ENCODE assay signal across 9 cellular contexts in genomic region chr4:3013839-3014350, GRCh38. TPM values are rescaled to one million over a fixed set of nuclear protein-coding genes. Genes with fewer than 3 reads are reported as not detected.
DNase-seq lines count a peak whose midpoint lies in the region; ATAC-seq, FAIRE-seq and TF ChIP-seq lines count a peak whose summit lies in the region.
"Had no signal": no experiment of that assay in that cellular context is flagged by ENCODE, and none has a peak within 500 bp of the region (broad histone marks: within the 10 kb centered on the region; RNA-seq: fewer than 3 reads in every experiment).

No MANE protein-coding gene starts in this region.

- 11% methylated on average over 8 of the region's 8 CpGs for WGBS in HepG2 (ENCODE audit: low lambda C conversion rate)
- 87 to 89% methylated on average over 8 of the region's 8 CpGs for WGBS in GM23248 (ENCODE audit: low coverage in 1 of 2, low lambda C conversion rate in 2 of 2, missing lambda C conversion rate in 2 of 2), 2 experiments

- H3K36me3 ChIP-seq in HepG2 (replicated peaks in 1 of 2; ENCODE audit: control insufficient read depth in 1 of 2, insufficient read depth in 2 of 2, low read length in 2 of 2) (no peaks in the 10 kb centered on the region), GM23248 (ENCODE audit: low read depth) (no peaks in the 10 kb centered on the region)

- DNase-seq in GM13977 (ENCODE audit: low spot score) (peak; percentile 71), HepG2 (ENCODE audit: low spot score) (peak; percentile 23), GM23248 (no peak), hippocampal formation (lab: John Stamatoyannopoulos, UW) (no peak)
- DNase-seq in activated effector memory CD4-positive, alpha-beta T cell treated with Interleukin-2 at 50 U/mL for 16 hours, result no peak
- DNase-seq: KG1, NCI-H524 had no signal

- intact Hi-C loops in HepG2 (cut with micrococcal nuclease; ENCODE audit: unreplicated experiment), result no loop called here

- TF ChIP-seq CTCF in GM13977 (IDR thresholded peaks at IDR 0.05; ENCODE audit: extremely low read depth, insufficient read depth, missing control alignments) (no peak), HepG2 (CRISPR knock-in tag; IDR thresholded peaks at IDR 0.05) (no peak)

- CTCF ChIA-PET in HepG2 (lab: Yijun Ruan, JAX; ENCODE audit: low intra/inter-chr PET ratio, low total read pairs), result no interaction called here

- H3K79me2 ChIP-seq in HepG2 (ENCODE audit: insufficient read depth, low read length), result no peaks in the 10 kb centered on the region
- no peaks in the 10 kb centered on the region for H3K79me2 ChIP-seq in GM23248 (ENCODE audit: insufficient read depth)

- H3K4me2 ChIP-seq in HepG2 (ENCODE audit: low read depth, low read length) (0 out of 2 replicates have a peak overlapping the region, but pooled peaks have one; percentile 2), GM23248 (ENCODE audit: unreplicated experiment) (no peak overlapping the region)

- no peak for FAIRE-seq in HepG2 (lab: Jason Lieb, UNC)

- ATAC-seq in GM18907 (IDR thresholded peaks at IDR 0.05; ENCODE audit: unreplicated experiment), result peak; percentile 54
- ATAC-seq in HG02885 (IDR thresholded peaks at IDR 0.05; ENCODE audit: poor library complexity, unreplicated experiment), result peak; percentile 74
- ATAC-seq in HepG2, result peak; percentile 47

- TF ChIP-seq EP300 in HepG2 (IDR thresholded peaks at IDR 0.05; ENCODE audit: low read depth in 2 of 2, low read length in 2 of 2), result no peak
- TF ChIP-seq EP300 in HepG2 (CRISPR knock-in tag; IDR thresholded peaks at IDR 0.05; ENCODE audit: borderline replicate concordance), result no peak

- no peaks in the 10 kb centered on the region for H3K9me2 ChIP-seq in GM23248 (ENCODE audit: insufficient read depth)

- no peaks in the 10 kb centered on the region for H3K9me3 ChIP-seq in HepG2 (ENCODE audit: low read length)
- H3K9me3 ChIP-seq in GM23248 (ENCODE audit: low read depth), result no peaks in the 10 kb centered on the region

- no peak overlapping the region for H3K27ac ChIP-seq in HepG2 (ENCODE audit: extremely low read length, insufficient read depth, low read length)
- H3K27ac ChIP-seq in GM23248, result no peak overlapping the region

- no TSS peak for BruUV-seq in HepG2 (replicated peaks; lab: Mats Ljungman, UMichigan)

- in situ Hi-C loops in GM13977 (cut with MboI; ENCODE audit: low pct_unique_long_range_greater_than_20kb, low sequenced_read_pairs, unreplicated experiment) (no loop called here), HepG2 (cut with HindIII; ENCODE audit: extremely low pct_ligation_motif_present, low pct_unique_long_range_greater_than_20kb) (no loop called here), GM23248 (cut with MboI) (no loop called here)

- H3K9ac ChIP-seq in HepG2 (ENCODE audit: insufficient read depth, low read depth, low read length) (no peak overlapping the region), GM23248 (no peak overlapping the region)

- H3K27me3 ChIP-seq in HepG2 (ENCODE audit: control insufficient read depth in 1 of 2, insufficient read depth in 2 of 2, low read length in 2 of 2), result peaks cover 2 to 24% of the 10 kb centered on the region in 2 experiments
- no peaks in the 10 kb centered on the region for H3K27me3 ChIP-seq in GM23248 (replicated peaks; ENCODE audit: insufficient read depth)

- POLR2A ChIA-PET in HepG2 (lab: Yijun Ruan, JAX), result no interaction called here

- no peak for TF ChIP-seq RAD21 in HepG2 (CRISPR knock-in tag; IDR thresholded peaks at IDR 0.05)

- no peaks in the 10 kb centered on the region for H4K20me1 ChIP-seq in HepG2 (ENCODE audit: insufficient read depth, low read length)
- no peaks in the 10 kb centered on the region for H4K20me1 ChIP-seq in GM23248 (ENCODE audit: insufficient read depth)

- H2AFZ ChIP-seq in HepG2 (ENCODE audit: low read length) (no peak overlapping the region), GM23248 (no peak overlapping the region)

- H3K4me3 ChIP-seq in HepG2 (replicated peaks in 1 of 3; ENCODE audit: insufficient read depth in 1 of 3, low read depth in 2 of 3, low read length in 3 of 3) (no peak overlapping the region), GM23248 (no peak overlapping the region)

- H3K4me1 ChIP-seq in HepG2 (ENCODE audit: insufficient read depth, low read length) (peaks cover 28% of the 10 kb centered on the region), GM23248 (ENCODE audit: insufficient read depth) (peaks cover 14% of the 10 kb centered on the region)

- H3F3A ChIP-seq in GM23248 (ENCODE audit: insufficient read depth), result peaks cover 22% of the 10 kb centered on the region

- no peak for TF ChIP-seq POLR2A in HepG2 (IDR thresholded peaks at IDR 0.05; ENCODE audit: insufficient read depth in 1 of 2, low read depth in 2 of 2, low read length in 2 of 2)

TF ChIP-seq in HepG2, 621 proteins besides CTCF, POLR2A, EP300 and RAD21 (continues in another document):
- TF ChIP-seq ZSCAN30 (CRISPR knock-in tag; IDR thresholded peaks at IDR 0.05) (no peak), NFKBIZ (CRISPR knock-in tag; IDR thresholded peaks at IDR 0.05) (no peak), FOXO1 (CRISPR knock-in tag; IDR thresholded peaks at IDR 0.05) (no peak), ZNF362 (CRISPR knock-in tag; IDR thresholded peaks at IDR 0.05; ENCODE audit: borderline replicate concordance) (peak; percentile 77; the same call in 1 of the 2 replicates), ZNF136 (CRISPR knock-in tag; IDR thresholded peaks at IDR 0.05; ENCODE audit: low read depth) (no peak)

RNA-seq across cellular contexts. Expression of gene GRK4, which starts 50.5 kb away (rescaled TPM):
- total RNA-seq in HepG2 (2016; rRNA removed; fragmentation: Illumina TruSeq; extraction: Trizol), result 2.0 and 2.5 TPM in 2 replicates
- 1.9 and 2.1 TPM in 2 replicates for total RNA-seq in HepG2 (2016; cell fraction: cytosol; rRNA removed; fragmentation: Illumina TruSeq; extraction: Trizol; ENCODE audit: low read depth)
- total RNA-seq in HepG2 (2016; cell fraction: insoluble cytoplasmic fraction; rRNA removed; fragmentation: Illumina TruSeq; extraction: Trizol), result 2.5 and 3.1 TPM in 2 replicates
- total RNA-seq in HepG2 (2016; cell fraction: membrane; rRNA removed; fragmentation: Illumina TruSeq; extraction: Trizol), result 4.7 and 4.9 TPM in 2 replicates
- 1.2 and 1.4 TPM in 2 replicates for total RNA-seq in HepG2 (2016; cell fraction: nucleus; rRNA removed; fragmentation: Illumina TruSeq; extraction: Trizol)
- polyA plus RNA-seq in HepG2 (2011; rRNA removed) (1.6 and 1.8 TPM in 2 replicates), GM23248 (2016; fragmentation: Nextera tagmentation; extraction: Ambion mirVana) (5.1 and 6.5 TPM in 2 replicates)
- polyA plus RNA-seq in HepG2 (2011; cell fraction: cytosol; rRNA removed), result 1.2 TPM in 2 replicates
- 1.2 and 1.3 TPM in 2 replicates for polyA plus RNA-seq in HepG2 (2011; cell fraction: nucleus; rRNA removed)
- polyA plus RNA-seq in HepG2 (2012), result 1.5 and 1.7 TPM in 2 replicates
- 2.8 TPM in 2 replicates for polyA plus RNA-seq in HepG2 (2016; cell fraction: cytosol; fragmentation: Illumina TruSeq; extraction: Trizol; ENCODE audit: low read depth)
- 3.0 TPM in 2 replicates for polyA plus RNA-seq in HepG2 (2016; cell fraction: insoluble cytoplasmic fraction; fragmentation: Illumina TruSeq; extraction: Trizol; ENCODE audit: low read depth)
- polyA plus RNA-seq in HepG2 (2016; cell fraction: membrane; fragmentation: Illumina TruSeq; extraction: Trizol; ENCODE audit: low read depth), result 4.7 TPM in 2 replicates
- polyA plus RNA-seq in HepG2 (2016; cell fraction: nucleus; fragmentation: Illumina TruSeq; extraction: Trizol; ENCODE audit: insufficient read depth, low read depth), result 2.1 and 2.8 TPM in 2 replicates
- polyA minus RNA-seq in HepG2 (2011; rRNA and poly(A)+ RNA removed; ENCODE audit: low replicate concordance), result 2.6 and 2.7 TPM in 2 replicates
- 0.88 and 1.4 TPM in 2 replicates for polyA minus RNA-seq in HepG2 (2011; cell fraction: cytosol; rRNA and poly(A)+ RNA removed)
- 1.4 and 3.2 TPM in 2 replicates for polyA minus RNA-seq in HepG2 (2011; cell fraction: nucleus; rRNA and poly(A)+ RNA removed)
- 5.8 and 7.1 TPM in 2 replicates for total RNA-seq in GM23248 (2014; rRNA removed; shearing (Covaris generic))

RNA-seq across cellular contexts. Expression of gene NOP14, which starts 50.7 kb away (rescaled TPM):
- 47.9 and 63.4 TPM in 2 replicates for total RNA-seq in HepG2 (2016; rRNA removed; fragmentation: Illumina TruSeq; extraction: Trizol)
- total RNA-seq in HepG2 (2016; cell fraction: cytosol; rRNA removed; fragmentation: Illumina TruSeq; extraction: Trizol; ENCODE audit: low read depth), result 11.5 and 13.9 TPM in 2 replicates
- total RNA-seq in HepG2 (2016; cell fraction: insoluble cytoplasmic fraction; rRNA removed; fragmentation: Illumina TruSeq; extraction: Trizol), result 48.3 and 54.0 TPM in 2 replicates
- 23.0 and 27.1 TPM in 2 replicates for total RNA-seq in HepG2 (2016; cell fraction: membrane; rRNA removed; fragmentation: Illumina TruSeq; extraction: Trizol)
- 25.4 and 26.5 TPM in 2 replicates for total RNA-seq in HepG2 (2016; cell fraction: nucleus; rRNA removed; fragmentation: Illumina TruSeq; extraction: Trizol)
- 6.8 and 6.9 TPM in 2 replicates for polyA plus RNA-seq in HepG2 (2011; rRNA removed)
- polyA plus RNA-seq in HepG2 (2011; cell fraction: cytosol; rRNA removed), result 4.8 and 5.2 TPM in 2 replicates
- 8.6 and 9.1 TPM in 2 replicates for polyA plus RNA-seq in HepG2 (2011; cell fraction: nucleus; rRNA removed)
- 23.7 and 25.5 TPM in 2 replicates for polyA plus RNA-seq in HepG2 (2012)
- 5.0 and 6.7 TPM in 2 replicates for polyA plus RNA-seq in HepG2 (2016; cell fraction: cytosol; fragmentation: Illumina TruSeq; extraction: Trizol; ENCODE audit: low read depth)
- polyA plus RNA-seq in HepG2 (2016; cell fraction: insoluble cytoplasmic fraction; fragmentation: Illumina TruSeq; extraction: Trizol; ENCODE audit: low read depth), result 48.2 and 58.0 TPM in 2 replicates
- polyA plus RNA-seq in HepG2 (2016; cell fraction: membrane; fragmentation: Illumina TruSeq; extraction: Trizol; ENCODE audit: low read depth), result 12.7 and 14.5 TPM in 2 replicates
- polyA plus RNA-seq in HepG2 (2016; cell fraction: nucleus; fragmentation: Illumina TruSeq; extraction: Trizol; ENCODE audit: insufficient read depth, low read depth), result 36.4 and 41.5 TPM in 2 replicates
- 7.1 and 9.6 TPM in 2 replicates for polyA minus RNA-seq in HepG2 (2011; rRNA and poly(A)+ RNA removed; ENCODE audit: low replicate concordance)
- 10.4 and 14.8 TPM in 2 replicates for polyA minus RNA-seq in HepG2 (2011; cell fraction: cytosol; rRNA and poly(A)+ RNA removed)
- 10.0 and 12.2 TPM in 2 replicates for polyA minus RNA-seq in HepG2 (2011; cell fraction: nucleus; rRNA and poly(A)+ RNA removed)
- total RNA-seq in GM23248 (2014; rRNA removed; shearing (Covaris generic)), result 15.9 and 20.6 TPM in 2 replicates
- polyA plus RNA-seq in GM23248 (2016; fragmentation: Nextera tagmentation; extraction: Ambion mirVana), result 19.3 and 20.5 TPM in 2 replicates

Comparison
In these comparisons a context has a peak if more than half of its experiments do, and no peak if none do; other contexts are left out.
1. DNase-seq: peak in GM13977 (single experiment) and HepG2 (single experiment); none in GM23248 (single experiment), hippocampal formation (0 of 2) and activated effector memory CD4-positive, alpha-beta T cell treated with Interleukin-2 at 50 U/mL for 16 hours (single experiment).
2. Peak in every context shown above with its lines, with median percentiles within 50 percentile points of each other: ATAC-seq.